Comparison of ENCODE assay signal across 8 cellular contexts in the genomic region with DNA sequence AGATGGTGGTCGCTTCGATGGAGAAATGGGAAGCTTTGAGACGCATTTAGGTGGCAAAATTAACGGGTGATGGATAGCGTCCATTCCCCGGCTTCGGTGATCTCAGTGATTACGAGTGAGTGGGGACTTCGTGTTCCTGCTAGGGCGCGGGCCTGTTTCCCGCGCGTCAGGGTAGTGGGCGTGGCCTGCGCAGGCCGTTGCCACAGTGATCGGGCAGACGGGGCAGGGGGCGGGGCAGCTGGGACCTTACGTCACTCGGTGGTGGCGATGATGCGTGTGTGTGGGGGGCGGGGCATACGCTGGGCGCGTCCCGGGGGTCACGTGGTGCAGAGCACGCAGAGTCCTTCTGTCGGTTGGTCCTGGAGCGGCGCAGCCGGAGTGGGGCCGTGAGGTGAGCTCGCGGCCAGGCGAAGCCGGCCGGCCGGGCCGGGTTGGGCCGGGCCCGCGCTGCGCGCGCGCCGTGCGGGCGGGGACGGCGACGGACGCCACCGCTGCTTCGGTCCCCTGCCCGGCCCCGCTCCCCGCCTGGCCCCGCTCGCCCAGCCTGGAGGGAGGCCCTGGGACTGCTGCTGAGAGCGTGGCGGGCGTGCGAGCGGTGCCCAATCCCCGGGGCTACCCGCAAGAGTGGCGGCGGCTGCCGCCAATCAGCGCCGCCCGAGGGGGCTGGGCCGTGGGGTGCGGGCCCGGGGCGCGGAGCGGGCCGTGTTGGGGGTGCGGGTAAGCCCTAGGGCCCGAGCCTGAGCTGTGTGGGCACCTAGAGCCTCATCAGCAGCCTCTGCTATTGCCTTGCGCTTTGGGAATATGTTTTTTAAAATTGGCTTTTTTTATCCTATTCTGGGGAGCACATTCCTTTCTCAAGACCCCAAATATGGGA. TPM values are rescaled to one million over a fixed set of nuclear protein-coding genes. Genes with fewer than 3 reads are reported as not detected.
DNase-seq lines count a peak whose midpoint lies in the region; ATAC-seq and TF ChIP-seq lines count a peak whose summit lies in the region.

TSS of gene PHF20 (plus strand) at position 327 of the 874 bp plus-strand sequence. CDS start 29,508 bp downstream, outside the sequence.

- H3K27me3 ChIP-seq in ectodermal cell (ENCODE audit: control insufficient read depth, insufficient read depth, low read length, poor library complexity, severe bottlenecking), result no peaks in the 10 kb centered on the region
- no peaks in the 10 kb centered on the region for H3K27me3 ChIP-seq in lung (ENCODE audit: control insufficient read depth, insufficient read depth)

- H3K4me1 ChIP-seq in ectodermal cell (ENCODE audit: control insufficient read depth, insufficient read depth, low read length) (peaks cover 21% of the 10 kb centered on the region), lung (ENCODE audit: control insufficient read depth in 2 of 2, insufficient read depth in 2 of 2, low read length in 2 of 2) (peaks cover 4 to 26% of the 10 kb centered on the region in 2 donors)

- whole genome bisulfite sequencing in ectodermal cell, 2 experiments, result 5% methylated on average over 87 of the region's 87 CpGs
- 2% methylated on average over 74 to 87 of the region's 87 CpGs for WGBS in lung, 2 donors

- no peaks in the 10 kb centered on the region for H3K9me3 ChIP-seq in ectodermal cell (ENCODE audit: control insufficient read depth, low read length)
- H3K9me3 ChIP-seq in lung (ENCODE audit: control insufficient read depth in 2 of 2, insufficient read depth in 1 of 2, low read length in 1 of 2), result no peaks in the 10 kb centered on the region

- peak; percentile 53 for ATAC-seq in GM19468 (IDR thresholded peaks at IDR 0.05; ENCODE audit: extremely low read depth, unreplicated experiment)
- ATAC-seq in lung (ENCODE audit: insufficient read depth, low FRiP score), result peak; percentile 87

- no peak for TF ChIP-seq CTCF in lung (IDR thresholded peaks at IDR 0.05; ENCODE audit: control extremely low read depth, extremely low read depth)

- H3K27ac ChIP-seq in ectodermal cell (ENCODE audit: insufficient read depth, low read depth, low read length, poor library complexity, severe bottlenecking) (peak within 1 kb of the TSS; percentile 48), lung (ENCODE audit: low read depth in 1 of 2, low read length in 1 of 2) (peak within 1 kb of the TSS; percentile 88 to 96)

- H3K4me3 ChIP-seq in ectodermal cell (ENCODE audit: insufficient read depth, low read depth, low read length) (peak within 1 kb of the TSS; percentile 86), lung (peak within 1 kb of the TSS; percentile 53)

- H3K36me3 ChIP-seq in ectodermal cell (ENCODE audit: control insufficient read depth, insufficient read depth, low read length) (no peaks in the 10 kb centered on the region), lung (ENCODE audit: control insufficient read depth in 2 of 2, insufficient read depth in 2 of 2, low read length in 2 of 2) (no peaks in the 10 kb centered on the region)

- peak; percentile 98 for DNase-seq in CMK (ENCODE audit: low read depth)
- DNase-seq in HS-5 (ENCODE audit: low read depth), result peak; percentile 71
- DNase-seq in NK-92 (lab: John Stamatoyannopoulos, UW; ENCODE audit: unreplicated experiment), result peak; percentile 93
- peak; percentile 99 to 100 for DNase-seq in activated CD8-positive, alpha-beta memory T cell treated with anti-CD3 and anti-CD28 coated beads for 1 hour (ENCODE audit: extremely low read depth in 1 of 2, low read depth in 1 of 2)
- peak; percentile 99 for DNase-seq in lung (ENCODE audit: low spot score)
- peak; percentile 98 to 100 (median 99) for DNase-seq in stimulated activated CD4-positive, alpha-beta T cell treated with anti-CD3 and anti-CD28 coated beads, TNF-alpha, amount 100 ng/mL, for 24 hours (ENCODE audit: low read depth in 3 of 3)

RNA-seq across cellular contexts. Expression of gene PHF20, which starts in this region (rescaled TPM):
- polyA plus RNA-seq in ectodermal cell (2013, experiment 1 of 4), result 61.5 TPM
- 58.3 TPM for polyA plus RNA-seq in ectodermal cell (2013, experiment 2 of 4)
- 44.9 TPM for polyA plus RNA-seq in ectodermal cell (2013, experiment 3 of 4)
- polyA plus RNA-seq in ectodermal cell (2013, experiment 4 of 4), result 46.0 TPM
- total RNA-seq in lung, result 10 to 100 TPM; 46.5 to 51.5 TPM
- polyA plus RNA-seq in lung, result 10 to 100 TPM; 17.5 to 18.7 TPM

Comparison
In these comparisons a context has a peak if more than half of its experiments do, and no peak if none do; other contexts are left out.
1. Peak in every context shown above with its lines: DNase-seq, ATAC-seq, H3K4me3 ChIP-seq and H3K27ac ChIP-seq.